In genomic region chr19:44847144-44848035, GRCh38 we compare ENCODE assay signal across 8 cellular contexts. TPM values are rescaled to one million over a fixed set of nuclear protein-coding genes. Genes with fewer than 3 reads are reported as not detected.
DNase-seq lines count a peak whose midpoint lies in the region; ATAC-seq and TF ChIP-seq lines count a peak whose summit lies in the region.

No MANE protein-coding gene starts in this region.

- H3K36me3 Mint-ChIP-seq in MCF 10A (ENCODE audit: insufficient read depth, unreplicated experiment) (no peaks in the 10 kb centered on the region), immature natural killer cell (peaks cover 0 to 4% (median 0%) of the 10 kb centered on the region in 3 donors)

- H3K27ac ChIP-seq in skeletal muscle tissue (ENCODE audit: low read depth, low read length) = peak overlapping the region; percentile 89

- no peak for TF ChIP-seq CTCF in MCF 10A (IDR thresholded peaks at IDR 0.05; ENCODE audit: unreplicated experiment)

- no peaks in the 10 kb centered on the region for H3K27me3 Mint-ChIP-seq in MCF 10A (ENCODE audit: insufficient read depth, unreplicated experiment)
- peaks cover 7 to 18% (median 16%) of the 10 kb centered on the region in 3 donors for H3K27me3 Mint-ChIP-seq in immature natural killer cell (ENCODE audit: low read depth in 3 of 3)

- H3K9ac ChIP-seq in skeletal muscle tissue (ENCODE audit: low read depth in 1 of 3, low read length in 3 of 3) = peak overlapping the region; percentile 86 to 94 (median 88)

- no peaks in the 10 kb centered on the region for H3K36me3 ChIP-seq in skeletal muscle tissue (ENCODE audit: control insufficient read depth in 3 of 3, insufficient read depth in 3 of 3, low read length in 3 of 3)

- H3K9me3 ChIP-seq in skeletal muscle tissue (ENCODE audit: control insufficient read depth in 3 of 3, low read length in 3 of 3) = no peaks in the 10 kb centered on the region

- CTCF ChIA-PET in MCF 10A (lab: Yijun Ruan, JAX) = interaction anchor here (0.6 to 1.6 kb wide), 8 partner anchors 13 to 121 kb away, joined by 3 to 6 read pairs (median 4); no protein-coding TSS in a partner anchor

- intact Hi-C loops in MCF 10A (cut with micrococcal nuclease) = loop anchor here (1.0 to 5.0 kb wide), 2 partner anchors 43 to 105 kb away; no protein-coding TSS in a partner anchor

- no peak for ATAC-seq in HG03439 (IDR thresholded peaks at IDR 0.05; ENCODE audit: unreplicated experiment)

- peak overlapping the region; percentile 71 to 85 (median 79) for H3K4me3 ChIP-seq in skeletal muscle tissue (ENCODE audit: low read length in 3 of 3)

- H3K4me1 Mint-ChIP-seq in MCF 10A (ENCODE audit: insufficient read depth, unreplicated experiment) = peaks cover 27% of the 10 kb centered on the region
- peaks cover 23 to 25% of the 10 kb centered on the region in 2 donors for H3K4me1 Mint-ChIP-seq in immature natural killer cell

- peak overlapping the region; percentile 95 for H3K27ac Mint-ChIP-seq in MCF 10A (ENCODE audit: low read depth, unreplicated experiment)
- peak overlapping the region in 5 of 6 donors; percentile 56 to 83 (median 70) for H3K27ac Mint-ChIP-seq in immature natural killer cell

- H3K27me3 ChIP-seq in skeletal muscle tissue (ENCODE audit: control insufficient read depth in 3 of 3, insufficient read depth in 3 of 3, low read length in 3 of 3) = no peaks in the 10 kb centered on the region

- DNase-seq in GM04504 (ENCODE audit: low read depth) (peak; percentile 42), NCI-H69 (lab: John Stamatoyannopoulos, UW) (peak; percentile 76), MCF 10A (ENCODE audit: unreplicated experiment) (peak; percentile 62), immature natural killer cell (no peak), pons (ENCODE audit: low spot score) (no peak), Ammon's horn (ENCODE audit: low spot score) (no peak)

- peak overlapping the region; percentile 84 for H3K4me3 Mint-ChIP-seq in MCF 10A (ENCODE audit: unreplicated experiment)
- peak overlapping the region; percentile 80 to 90 (median 86) for H3K4me3 Mint-ChIP-seq in immature natural killer cell

- H3K9me3 Mint-ChIP-seq in MCF 10A (ENCODE audit: unreplicated experiment) (no peaks in the 10 kb centered on the region), immature natural killer cell (peaks cover 0 to 2% (median 0%) of the 10 kb centered on the region in 6 donors)

- H3K4me1 ChIP-seq in skeletal muscle tissue (ENCODE audit: control insufficient read depth in 3 of 3, insufficient read depth in 3 of 3, low read length in 3 of 3) = peaks cover 26 to 34% (median 30%) of the 10 kb centered on the region in 3 donors

- TSS peak; percentile 62 for BruUV-seq in MCF 10A (replicated peaks; lab: Mats Ljungman, UMichigan)

- POLR2A ChIA-PET in MCF 10A (lab: Yijun Ruan, JAX) = interaction anchor here (0.6 to 3.5 kb wide), 4 partner anchors 20 to 332 kb away, joined by 3 to 17 read pairs (median 4); partner anchors contain the start of gene TOMM40

RNA-seq across cellular contexts. Expression of gene NECTIN2, which starts 1.3 kb away (rescaled TPM):
- 46.5 and 56.7 TPM in 2 replicates for total RNA-seq in MCF 10A (2022)
- under 1 TPM in 2 of 3 donors, not detected in 1; 0.09 to 0.34 TPM for polyA plus RNA-seq in immature natural killer cell
- 31.8 TPM for total RNA-seq in skeletal muscle tissue

RNA-seq across cellular contexts. Expression of gene BCAM, which starts 38.5 kb away (rescaled TPM):
- total RNA-seq in MCF 10A (2022) (2.9 and 5.0 TPM in 2 replicates), skeletal muscle tissue (89.8 TPM)
- polyA plus RNA-seq in immature natural killer cell = not detected

RNA-seq across cellular contexts. Expression of gene TOMM40, which starts 43.7 kb away (rescaled TPM):
- total RNA-seq in MCF 10A (2022) (69.7 and 114 TPM in 2 replicates), skeletal muscle tissue (22.4 TPM)
- 10 to 100 TPM; 15.5 to 39.7 (median 25.6) TPM for polyA plus RNA-seq in immature natural killer cell

RNA-seq across cellular contexts. Expression of gene APOE, which starts 58.2 kb away (rescaled TPM):
- total RNA-seq in MCF 10A (2022) (3.3 and 7.0 TPM in 2 replicates), skeletal muscle tissue (93.9 TPM)
- not detected for polyA plus RNA-seq in immature natural killer cell

Comparison
In these comparisons a context has a peak if more than half of its experiments do, and no peak if none do; other contexts are left out.
1. DNase-seq: peak in GM04504 (single experiment), NCI-H69 (single experiment) and MCF 10A (single experiment); none in immature natural killer cell (0 of 3), pons (single experiment) and Ammon's horn (single experiment).
2. RNA of gene BCAM, which starts 38.5 kb away (total RNA-seq): 89.8 TPM in skeletal muscle tissue (single experiment); 2.9 to 5.0 TPM in MCF 10A; every median in the first group is over 10 times any median in the second.